ENCODE assay signal across 8 cellular contexts in genomic region chr15:42549782-42550392, GRCh38. TPM values are rescaled to one million over a fixed set of nuclear protein-coding genes. Genes with fewer than 3 reads are reported as not detected.
DNase-seq lines count a peak whose midpoint lies in the region; ATAC-seq and TF ChIP-seq lines count a peak whose summit lies in the region.

No MANE protein-coding gene starts in this region.

- TF ChIP-seq POLR2A in lower leg skin (IDR thresholded peaks at IDR 0.05), result no peak

- intact Hi-C loops in head of caudate nucleus (cut with DNase I) (loop anchor here (10.0 kb wide), 1 partner anchor 55 kb away; the partner anchor contains the start of genes SNAP23 and ZNF106), lower leg skin (cut with DNase I; ENCODE audit: low total_unique reads) (no loop called here)

- ATAC-seq in GM21619 (IDR thresholded peaks at IDR 0.05; ENCODE audit: unreplicated experiment) (no peak), HG03442 (IDR thresholded peaks at IDR 0.05; ENCODE audit: unreplicated experiment) (no peak)

- H3K4me1 ChIP-seq in HUES48 (ENCODE audit: control insufficient read depth, insufficient read depth, low read length), result 0 out of 2 replicates have a peak, but pooled peaks cover 7% of the 10 kb centered on the region
- H3K4me1 ChIP-seq in adipocyte (ENCODE audit: control insufficient read depth, insufficient read depth, low read length), result peaks cover 18% of the 10 kb centered on the region
- peaks cover 12% of the 10 kb centered on the region for H3K4me1 ChIP-seq in mesodermal cell (ENCODE audit: control insufficient read depth, insufficient read depth, low read length, poor library complexity, severe bottlenecking)

- peak overlapping the region; percentile 99 for H3K4me3 ChIP-seq in AG10803 (ENCODE audit: low read length)
- H3K4me3 ChIP-seq in HUES48 (ENCODE audit: low read depth, low read length), result peak overlapping the region; percentile 94
- peak overlapping the region; percentile 95 for H3K4me3 ChIP-seq in adipocyte (ENCODE audit: low read length)
- peak overlapping the region; percentile 91 for H3K4me3 ChIP-seq in mesodermal cell (ENCODE audit: extremely low read depth, insufficient read depth, low read length, poor library complexity, severe bottlenecking)
- H3K4me3 ChIP-seq in lower leg skin (ENCODE audit: low read depth, poor library complexity, severe bottlenecking), result no peak overlapping the region

- 47 to 83% methylated on average over 3 to 6 of the region's 11 CpGs for WGBS in mesodermal cell (ENCODE audit: insufficient coverage in 2 of 2), 2 experiments
- 71 to 75% methylated on average over 11 of the region's 11 CpGs for WGBS in lower leg skin, 2 donors

- H3K36me3 ChIP-seq in HUES48 (ENCODE audit: control insufficient read depth, insufficient read depth, low read length), result peaks cover 6% of the 10 kb centered on the region
- peaks cover 9% of the 10 kb centered on the region for H3K36me3 ChIP-seq in adipocyte (ENCODE audit: control insufficient read depth, insufficient read depth, low read length, severe bottlenecking)
- peaks cover 20% of the 10 kb centered on the region for H3K36me3 ChIP-seq in mesodermal cell (ENCODE audit: control insufficient read depth, insufficient read depth, low read length)

- no peak for TF ChIP-seq CTCF in AG10803 (conservative IDR thresholded peaks at IDR 0.05; ENCODE audit: low read length)
- no peak for TF ChIP-seq CTCF in lower leg skin (IDR thresholded peaks at IDR 0.05)

- DNase-seq in AG10803 (ENCODE audit: low read depth) (no peak), adipocyte (ENCODE audit: low read depth) (no peak), head of caudate nucleus (no peak), lower leg skin (ENCODE audit: low spot score in 2 of 2) (no peak)

- no peak overlapping the region for H3K27ac ChIP-seq in HUES48 (ENCODE audit: low read depth, low read length)
- no peak overlapping the region for H3K27ac ChIP-seq in mesodermal cell (ENCODE audit: low read depth, low read length, severe bottlenecking)

- H3K9me3 ChIP-seq in HUES48 (ENCODE audit: control insufficient read depth, insufficient read depth, low read length), result no peaks in the 10 kb centered on the region
- no peaks in the 10 kb centered on the region for H3K9me3 ChIP-seq in adipocyte (ENCODE audit: control insufficient read depth, low read length)
- no peaks in the 10 kb centered on the region for H3K9me3 ChIP-seq in mesodermal cell (ENCODE audit: control insufficient read depth, low read length)

- H3K27me3 ChIP-seq in HUES48 (ENCODE audit: control insufficient read depth, insufficient read depth, low read length) (no peaks in the 10 kb centered on the region), adipocyte (replicated peaks; ENCODE audit: control insufficient read depth, insufficient read depth, low read length) (no peaks in the 10 kb centered on the region)

- H3K9ac ChIP-seq in HUES48 (ENCODE audit: low read depth, low read length), result no peak overlapping the region
- peak overlapping the region; percentile 89 for H3K9ac ChIP-seq in adipocyte (ENCODE audit: low read length)

RNA-seq across cellular contexts. Expression of gene HAUS2, which starts 1.2 kb away (rescaled TPM):
- polyA plus RNA-seq in mesodermal cell (2013, experiment 1 of 2), result 26.3 TPM
- 29.2 TPM for polyA plus RNA-seq in mesodermal cell (2013, experiment 2 of 2)
- total RNA-seq in lower leg skin, result 10 to 100 TPM in 3 of 4 donors, 1 to 10 TPM in 1; 10.0 to 24.2 (median 23.7) TPM

RNA-seq across cellular contexts. Expression of gene LRRC57, which starts 1.3 kb away (rescaled TPM):
- polyA plus RNA-seq in mesodermal cell (2013, experiment 1 of 2), result 17.2 TPM
- 14.2 TPM for polyA plus RNA-seq in mesodermal cell (2013, experiment 2 of 2)
- total RNA-seq in lower leg skin, result 10 to 100 TPM; 13.0 to 29.6 (median 24.3) TPM

RNA-seq across cellular contexts. Expression of gene STARD9, which starts 25.5 kb away (rescaled TPM):
- 3.9 TPM for polyA plus RNA-seq in mesodermal cell (2013, experiment 1 of 2)
- 3.1 TPM for polyA plus RNA-seq in mesodermal cell (2013, experiment 2 of 2)
- 1 to 10 TPM; 3.0 to 7.6 (median 6.7) TPM for total RNA-seq in lower leg skin

RNA-seq across cellular contexts. Expression of gene SNAP23, which starts 54.5 kb away (rescaled TPM):
- 90.6 TPM for polyA plus RNA-seq in mesodermal cell (2013, experiment 1 of 2)
- polyA plus RNA-seq in mesodermal cell (2013, experiment 2 of 2), result 102 TPM
- total RNA-seq in lower leg skin, result 10 to 100 TPM; 24.8 to 63.3 (median 42.4) TPM

RNA-seq across cellular contexts. Expression of gene ZNF106, which starts 58.9 kb away (rescaled TPM):
- polyA plus RNA-seq in mesodermal cell (2013, experiment 1 of 2), result 31.0 TPM
- 25.8 TPM for polyA plus RNA-seq in mesodermal cell (2013, experiment 2 of 2)
- 10 to 100 TPM; 23.1 to 40.0 (median 31.1) TPM for total RNA-seq in lower leg skin
